1 cellular context compared by ENCODE assay signal in genomic region chr2:165450141-165450540, GRCh38.
TF ChIP-seq lines count a peak whose summit lies in the region.

No MANE protein-coding gene starts in this region.

TF ChIP-seq in GM23338, 12 proteins besides CTCF, POLR2A, EP300 and RAD21 (continued from another document):
- TF ChIP-seq, protein P1, sequence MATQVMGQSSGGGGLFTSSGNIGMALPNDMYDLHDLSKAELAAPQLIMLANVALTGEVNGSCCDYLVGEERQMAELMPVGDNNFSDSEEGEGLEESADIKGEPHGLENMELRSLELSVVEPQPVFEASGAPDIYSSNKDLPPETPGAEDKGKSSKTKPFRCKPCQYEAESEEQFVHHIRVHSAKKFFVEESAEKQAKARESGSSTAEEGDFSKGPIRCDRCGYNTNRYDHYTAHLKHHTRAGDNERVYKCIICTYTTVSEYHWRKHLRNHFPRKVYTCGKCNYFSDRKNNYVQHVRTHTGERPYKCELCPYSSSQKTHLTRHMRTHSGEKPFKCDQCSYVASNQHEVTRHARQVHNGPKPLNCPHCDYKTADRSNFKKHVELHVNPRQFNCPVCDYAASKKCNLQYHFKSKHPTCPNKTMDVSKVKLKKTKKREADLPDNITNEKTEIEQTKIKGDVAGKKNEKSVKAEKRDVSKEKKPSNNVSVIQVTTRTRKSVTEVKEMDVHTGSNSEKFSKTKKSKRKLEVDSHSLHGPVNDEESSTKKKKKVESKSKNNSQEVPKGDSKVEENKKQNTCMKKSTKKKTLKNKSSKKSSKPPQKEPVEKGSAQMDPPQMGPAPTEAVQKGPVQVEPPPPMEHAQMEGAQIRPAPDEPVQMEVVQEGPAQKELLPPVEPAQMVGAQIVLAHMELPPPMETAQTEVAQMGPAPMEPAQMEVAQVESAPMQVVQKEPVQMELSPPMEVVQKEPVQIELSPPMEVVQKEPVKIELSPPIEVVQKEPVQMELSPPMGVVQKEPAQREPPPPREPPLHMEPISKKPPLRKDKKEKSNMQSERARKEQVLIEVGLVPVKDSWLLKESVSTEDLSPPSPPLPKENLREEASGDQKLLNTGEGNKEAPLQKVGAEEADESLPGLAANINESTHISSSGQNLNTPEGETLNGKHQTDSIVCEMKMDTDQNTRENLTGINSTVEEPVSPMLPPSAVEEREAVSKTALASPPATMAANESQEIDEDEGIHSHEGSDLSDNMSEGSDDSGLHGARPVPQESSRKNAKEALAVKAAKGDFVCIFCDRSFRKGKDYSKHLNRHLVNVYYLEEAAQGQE (IDR thresholded peaks at IDR 0.05; ENCODE audit: unreplicated experiment): no peak
- no peak for TF ChIP-seq ZNF331 (CRISPR knock-in tag; IDR thresholded peaks at IDR 0.05; ENCODE audit: low read depth)
- no peak for TF ChIP-seq CREB1 (CRISPR knock-in tag; IDR thresholded peaks at IDR 0.05; ENCODE audit: low read depth)
- TF ChIP-seq ETS1 (IDR thresholded peaks at IDR 0.05): no peak
- no peak for TF ChIP-seq STAT1 (IDR thresholded peaks at IDR 0.05; ENCODE audit: unreplicated experiment)
- no peak for TF ChIP-seq POLR2AphosphoS5 (IDR thresholded peaks at IDR 0.05; ENCODE audit: low read depth)
- no peak for TF ChIP-seq EZH2phosphoT487 (IDR thresholded peaks at IDR 0.05; ENCODE audit: unreplicated experiment)
- TF ChIP-seq JUNB (IDR thresholded peaks at IDR 0.05; ENCODE audit: unreplicated experiment): no peak
- TF ChIP-seq NANOG (IDR thresholded peaks at IDR 0.05; ENCODE audit: borderline replicate concordance): no peak
- TF ChIP-seq EZH2 (IDR thresholded peaks at IDR 0.05; ENCODE audit: low read depth, unreplicated experiment): no peak
- no peak for TF ChIP-seq ZNF114 (CRISPR knock-in tag; IDR thresholded peaks at IDR 0.05)
